Comparison of ENCODE assay signal across 1 cellular context in the genomic region with DNA sequence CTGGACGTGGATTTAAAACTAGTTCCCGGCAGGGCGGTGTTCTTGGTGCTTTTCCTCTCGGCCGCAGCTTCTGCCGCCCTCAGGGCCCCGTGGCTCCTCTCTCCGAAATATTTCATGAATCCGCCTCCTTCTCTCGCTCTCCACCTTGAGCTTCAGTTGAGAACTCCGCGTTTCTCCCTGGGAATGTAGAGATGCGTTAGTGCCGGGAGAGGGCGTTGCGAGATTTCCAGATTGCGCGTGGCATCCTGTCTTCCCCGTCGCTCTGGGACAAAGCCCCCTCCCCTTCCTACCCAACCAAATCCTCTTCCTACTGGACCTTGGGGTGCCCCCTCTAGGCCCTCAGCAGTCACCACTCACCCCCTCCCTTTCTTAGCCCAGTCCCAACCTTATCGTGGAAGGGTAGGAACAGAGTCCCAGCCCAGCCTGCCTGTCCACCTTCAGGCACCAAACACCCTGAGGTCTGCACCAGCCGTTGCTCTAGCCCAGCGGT.
TF ChIP-seq lines count a peak whose summit lies in the region.

No MANE protein-coding gene starts in this region.

TF ChIP-seq in GM12878, 131 proteins besides CTCF, POLR2A, EP300 and RAD21 (continued from another document):
- TF ChIP-seq, protein P1, sequence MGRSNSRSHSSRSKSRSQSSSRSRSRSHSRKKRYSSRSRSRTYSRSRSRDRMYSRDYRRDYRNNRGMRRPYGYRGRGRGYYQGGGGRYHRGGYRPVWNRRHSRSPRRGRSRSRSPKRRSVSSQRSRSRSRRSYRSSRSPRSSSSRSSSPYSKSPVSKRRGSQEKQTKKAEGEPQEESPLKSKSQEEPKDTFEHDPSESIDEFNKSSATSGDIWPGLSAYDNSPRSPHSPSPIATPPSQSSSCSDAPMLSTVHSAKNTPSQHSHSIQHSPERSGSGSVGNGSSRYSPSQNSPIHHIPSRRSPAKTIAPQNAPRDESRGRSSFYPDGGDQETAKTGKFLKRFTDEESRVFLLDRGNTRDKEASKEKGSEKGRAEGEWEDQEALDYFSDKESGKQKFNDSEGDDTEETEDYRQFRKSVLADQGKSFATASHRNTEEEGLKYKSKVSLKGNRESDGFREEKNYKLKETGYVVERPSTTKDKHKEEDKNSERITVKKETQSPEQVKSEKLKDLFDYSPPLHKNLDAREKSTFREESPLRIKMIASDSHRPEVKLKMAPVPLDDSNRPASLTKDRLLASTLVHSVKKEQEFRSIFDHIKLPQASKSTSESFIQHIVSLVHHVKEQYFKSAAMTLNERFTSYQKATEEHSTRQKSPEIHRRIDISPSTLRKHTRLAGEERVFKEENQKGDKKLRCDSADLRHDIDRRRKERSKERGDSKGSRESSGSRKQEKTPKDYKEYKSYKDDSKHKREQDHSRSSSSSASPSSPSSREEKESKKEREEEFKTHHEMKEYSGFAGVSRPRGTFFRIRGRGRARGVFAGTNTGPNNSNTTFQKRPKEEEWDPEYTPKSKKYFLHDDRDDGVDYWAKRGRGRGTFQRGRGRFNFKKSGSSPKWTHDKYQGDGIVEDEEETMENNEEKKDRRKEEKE (IDR thresholded peaks at IDR 0.05): no peak
- TF ChIP-seq, protein P2, sequence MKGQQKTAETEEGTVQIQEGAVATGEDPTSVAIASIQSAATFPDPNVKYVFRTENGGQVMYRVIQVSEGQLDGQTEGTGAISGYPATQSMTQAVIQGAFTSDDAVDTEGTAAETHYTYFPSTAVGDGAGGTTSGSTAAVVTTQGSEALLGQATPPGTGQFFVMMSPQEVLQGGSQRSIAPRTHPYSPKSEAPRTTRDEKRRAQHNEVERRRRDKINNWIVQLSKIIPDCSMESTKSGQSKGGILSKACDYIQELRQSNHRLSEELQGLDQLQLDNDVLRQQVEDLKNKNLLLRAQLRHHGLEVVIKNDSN (IDR thresholded peaks at IDR 0.05; ENCODE audit: borderline replicate concordance, extremely low read length, insufficient read depth, low read depth, low read length): no peak
- TF ChIP-seq MXI1 (IDR thresholded peaks at IDR 0.05; ENCODE audit: low read depth, low read length): 0 out of 2 replicates have a peak, but pooled peaks have one; percentile 50
- no peak for TF ChIP-seq RAD51 (IDR thresholded peaks at IDR 0.05)
- no peak for TF ChIP-seq RUNX3 (IDR thresholded peaks at IDR 0.05; ENCODE audit: low read length)
- TF ChIP-seq, protein P3, sequence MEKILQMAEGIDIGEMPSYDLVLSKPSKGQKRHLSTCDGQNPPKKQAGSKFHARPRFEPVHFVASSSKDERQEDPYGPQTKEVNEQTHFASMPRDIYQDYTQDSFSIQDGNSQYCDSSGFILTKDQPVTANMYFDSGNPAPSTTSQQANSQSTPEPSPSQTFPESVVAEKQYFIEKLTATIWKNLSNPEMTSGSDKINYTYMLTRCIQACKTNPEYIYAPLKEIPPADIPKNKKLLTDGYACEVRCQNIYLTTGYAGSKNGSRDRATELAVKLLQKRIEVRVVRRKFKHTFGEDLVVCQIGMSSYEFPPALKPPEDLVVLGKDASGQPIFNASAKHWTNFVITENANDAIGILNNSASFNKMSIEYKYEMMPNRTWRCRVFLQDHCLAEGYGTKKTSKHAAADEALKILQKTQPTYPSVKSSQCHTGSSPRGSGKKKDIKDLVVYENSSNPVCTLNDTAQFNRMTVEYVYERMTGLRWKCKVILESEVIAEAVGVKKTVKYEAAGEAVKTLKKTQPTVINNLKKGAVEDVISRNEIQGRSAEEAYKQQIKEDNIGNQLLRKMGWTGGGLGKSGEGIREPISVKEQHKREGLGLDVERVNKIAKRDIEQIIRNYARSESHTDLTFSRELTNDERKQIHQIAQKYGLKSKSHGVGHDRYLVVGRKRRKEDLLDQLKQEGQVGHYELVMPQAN (conservative IDR thresholded peaks at IDR 0.05): no peak
- no peak for TF ChIP-seq TAF1 (IDR thresholded peaks at IDR 0.05; ENCODE audit: borderline replicate concordance, low read depth, low read length)
- TF ChIP-seq SREBF1 (IDR thresholded peaks at IDR 0.05; ENCODE audit: low read length): no peak
- no peak for TF ChIP-seq NR2F1 (conservative IDR thresholded peaks at IDR 0.05)
- no peak for TF ChIP-seq CBFB (IDR thresholded peaks at IDR 0.05; ENCODE audit: low read depth)
- TF ChIP-seq CREB1 (IDR thresholded peaks at IDR 0.05; ENCODE audit: low read depth): no peak
- TF ChIP-seq, protein P4, sequence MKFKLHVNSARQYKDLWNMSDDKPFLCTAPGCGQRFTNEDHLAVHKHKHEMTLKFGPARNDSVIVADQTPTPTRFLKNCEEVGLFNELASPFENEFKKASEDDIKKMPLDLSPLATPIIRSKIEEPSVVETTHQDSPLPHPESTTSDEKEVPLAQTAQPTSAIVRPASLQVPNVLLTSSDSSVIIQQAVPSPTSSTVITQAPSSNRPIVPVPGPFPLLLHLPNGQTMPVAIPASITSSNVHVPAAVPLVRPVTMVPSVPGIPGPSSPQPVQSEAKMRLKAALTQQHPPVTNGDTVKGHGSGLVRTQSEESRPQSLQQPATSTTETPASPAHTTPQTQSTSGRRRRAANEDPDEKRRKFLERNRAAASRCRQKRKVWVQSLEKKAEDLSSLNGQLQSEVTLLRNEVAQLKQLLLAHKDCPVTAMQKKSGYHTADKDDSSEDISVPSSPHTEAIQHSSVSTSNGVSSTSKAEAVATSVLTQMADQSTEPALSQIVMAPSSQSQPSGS (IDR thresholded peaks at IDR 0.05; ENCODE audit: low read length): no peak
- TF ChIP-seq, protein P5, sequence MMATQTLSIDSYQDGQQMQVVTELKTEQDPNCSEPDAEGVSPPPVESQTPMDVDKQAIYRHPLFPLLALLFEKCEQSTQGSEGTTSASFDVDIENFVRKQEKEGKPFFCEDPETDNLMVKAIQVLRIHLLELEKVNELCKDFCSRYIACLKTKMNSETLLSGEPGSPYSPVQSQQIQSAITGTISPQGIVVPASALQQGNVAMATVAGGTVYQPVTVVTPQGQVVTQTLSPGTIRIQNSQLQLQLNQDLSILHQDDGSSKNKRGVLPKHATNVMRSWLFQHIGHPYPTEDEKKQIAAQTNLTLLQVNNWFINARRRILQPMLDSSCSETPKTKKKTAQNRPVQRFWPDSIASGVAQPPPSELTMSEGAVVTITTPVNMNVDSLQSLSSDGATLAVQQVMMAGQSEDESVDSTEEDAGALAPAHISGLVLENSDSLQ (IDR thresholded peaks at IDR 0.05): no peak
- TF ChIP-seq TCF7 (IDR thresholded peaks at IDR 0.05; ENCODE audit: borderline replicate concordance): no peak
- no peak for TF ChIP-seq SP1 (IDR thresholded peaks at IDR 0.05; ENCODE audit: low read depth, low read length)
- no peak for TF ChIP-seq ZSCAN29 (IDR thresholded peaks at IDR 0.05)
